13 cellular contexts compared by ENCODE assay signal in genomic region chr18:50097702-50098101, GRCh38.
DNase-seq lines count a peak whose midpoint lies in the region; ATAC-seq and TF ChIP-seq lines count a peak whose summit lies in the region.
"Had no signal": no experiment of that assay in that cellular context is flagged by ENCODE, and none has a peak within 500 bp of the region (broad histone marks: within the 10 kb centered on the region; RNA-seq: fewer than 3 reads in every experiment).

No MANE protein-coding gene starts in this region.

- H3K9me3 ChIP-seq in lung (ENCODE audit: control insufficient read depth in 2 of 2, insufficient read depth in 1 of 2, low read length in 1 of 2), result no peaks in the 10 kb centered on the region
- H3K9me3 ChIP-seq: tibial artery had no signal

- no peak for TF ChIP-seq CTCF in astrocyte of the spinal cord (IDR thresholded peaks at IDR 0.05; ENCODE audit: low read depth, low read length)
- no peak for TF ChIP-seq CTCF in lung (IDR thresholded peaks at IDR 0.05; ENCODE audit: control extremely low read depth, extremely low read depth)

- no peak overlapping the region for H3K4me3 ChIP-seq in astrocyte of the spinal cord (ENCODE audit: low read depth, low read length)
- no peak overlapping the region for H3K4me3 ChIP-seq in lung
- H3K4me3 ChIP-seq: tibial artery had no signal

- H3K36me3 ChIP-seq in lung (ENCODE audit: control insufficient read depth in 2 of 2, insufficient read depth in 2 of 2, low read length in 2 of 2), result no peaks in the 10 kb centered on the region
- H3K36me3 ChIP-seq: tibial artery had no signal

- no peaks in the 10 kb centered on the region for H3K4me1 ChIP-seq in lung (ENCODE audit: control insufficient read depth in 2 of 2, insufficient read depth in 2 of 2, low read length in 2 of 2)
- H3K4me1 ChIP-seq: tibial artery had no signal

- no peak for TF ChIP-seq POLR2A in erythroblast (IDR thresholded peaks at IDR 0.05; ENCODE audit: low read length)

- in situ Hi-C loops in astrocyte of the spinal cord (cut with HindIII; ENCODE audit: low sequenced_read_pairs), result no loop called here

- no peak overlapping the region for H3K27ac ChIP-seq in lung (ENCODE audit: low read depth in 1 of 2, low read length in 1 of 2)
- H3K27ac ChIP-seq: tibial artery had no signal

- DNase-seq in COLO829 (ENCODE audit: low spot score) (peak; percentile 57), astrocyte of the spinal cord (ENCODE audit: low read depth, low spot score) (peak; percentile 32), lung (ENCODE audit: low spot score) (no peak), NCI-H1105 treated with DMSO at 0.1 percent for 48 hours (lab: John Stamatoyannopoulos, UW) (no peak), erythroblast (lab: John Stamatoyannopoulos, UW) (no peak)
- DNase-seq: amniotic stem cell, Karpas-422, NCI-H526 treated with DMSO at 0.1 percent for 48 hours, posterior cingulate gyrus, tibial artery had no signal

- ATAC-seq in HG02938 (IDR thresholded peaks at IDR 0.05; ENCODE audit: unreplicated experiment) (peak; percentile 60), lung (ENCODE audit: insufficient read depth, low FRiP score) (peak; percentile 15), HG03139 (IDR thresholded peaks at IDR 0.05; ENCODE audit: unreplicated experiment) (no peak), HG02852 (IDR thresholded peaks at IDR 0.05; ENCODE audit: unreplicated experiment) (no peak)

- no peaks in the 10 kb centered on the region for H3K27me3 ChIP-seq in lung (ENCODE audit: control insufficient read depth, insufficient read depth)
- H3K27me3 ChIP-seq: tibial artery had no signal

- whole genome bisulfite sequencing in lung, 2 donors, result 56 to 75% methylated on average over 2 of the region's 2 CpGs

Comparison
In these comparisons a context has a peak if more than half of its experiments do, and no peak if none do; other contexts are left out.
1. DNase-seq: peak in COLO829 (single experiment) and astrocyte of the spinal cord (single experiment); none in lung (single experiment), NCI-H1105 treated with DMSO at 0.1 percent for 48 hours (single experiment) and erythroblast (0 of 2).
2. ATAC-seq: peak in HG02938 (single experiment) and lung (single experiment); none in HG03139 (single experiment) and HG02852 (single experiment).